8 cellular contexts compared by ENCODE assay signal in the genomic region with DNA sequence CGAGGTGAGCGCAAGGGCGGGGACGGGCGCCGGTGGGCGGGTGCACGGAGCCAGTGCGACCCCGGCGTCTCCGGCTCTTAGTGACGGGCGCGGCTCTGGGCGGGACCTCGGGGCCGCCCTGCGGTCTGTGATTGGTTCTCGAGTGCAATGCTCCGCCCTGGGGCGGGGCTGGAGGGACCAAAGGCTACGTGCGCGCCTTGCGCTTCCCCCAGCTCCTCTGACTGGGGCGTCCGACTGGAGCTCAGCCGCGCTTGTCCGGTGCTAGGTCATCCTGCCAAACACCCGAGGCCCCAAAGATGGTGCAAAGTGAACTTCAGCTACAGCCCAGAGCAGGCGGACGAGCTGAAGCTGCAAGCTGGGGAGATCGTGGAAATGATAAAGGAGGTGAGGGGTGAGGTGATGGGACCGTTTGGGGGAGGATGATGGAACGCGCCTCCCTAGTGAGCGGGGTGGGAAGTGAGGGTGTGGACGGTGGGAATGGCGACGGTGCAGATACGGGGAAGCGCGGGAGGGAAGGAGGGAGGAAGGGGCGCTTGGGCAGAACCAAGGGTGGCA.
DNase-seq lines count a peak whose midpoint lies in the region; ATAC-seq lines count a peak whose summit lies in the region.

No MANE protein-coding gene starts in this region.

- in situ Hi-C loops in ACHN (cut with HindIII; ENCODE audit: low pct_ligation_motif_present, low pct_unique_long_range_greater_than_20kb, low sequenced_read_pairs) = no loop called here

- DNase-seq in ACHN (peak; percentile 93), NCI-H2196 treated with DMSO at 0.1 percent for 48 hours (lab: John Stamatoyannopoulos, UW; ENCODE audit: unreplicated experiment) (peak; percentile 92), cerebellar nuclear complex (lab: John Stamatoyannopoulos, UW) (peak; percentile 68 to 86), kidney glomerular epithelial cell (lab: John Stamatoyannopoulos, UW) (peak; percentile 93)
- DNase-seq in stimulated activated CD4-positive, alpha-beta T cell treated with anti-CD3 and anti-CD28 coated beads, Interleukin-1b, Interleukin-23, amount 100 ng/mL, for 1 hour (ENCODE audit: low read depth in 2 of 2) = peak; percentile 77 to 89

- peak; percentile 97 for ATAC-seq in GM18868 (IDR thresholded peaks at IDR 0.05; ENCODE audit: unreplicated experiment)
- ATAC-seq in HG03103 (IDR thresholded peaks at IDR 0.05; ENCODE audit: low read depth, unreplicated experiment) = peak; percentile 96
- ATAC-seq in activated CD4-positive, CD25-positive, alpha-beta regulatory T cell treated with anti-CD3 and anti-CD28 coated beads, Interleukin-2, amount 50 U/mL, for 24 hours = peak; percentile 98 to 99

Comparison
In these comparisons a context has a peak if more than half of its experiments do, and no peak if none do; other contexts are left out.
1. Peak in every context shown above with its lines: DNase-seq and ATAC-seq.